Comparison of ENCODE assay signal across 1 cellular context in the genomic region with DNA sequence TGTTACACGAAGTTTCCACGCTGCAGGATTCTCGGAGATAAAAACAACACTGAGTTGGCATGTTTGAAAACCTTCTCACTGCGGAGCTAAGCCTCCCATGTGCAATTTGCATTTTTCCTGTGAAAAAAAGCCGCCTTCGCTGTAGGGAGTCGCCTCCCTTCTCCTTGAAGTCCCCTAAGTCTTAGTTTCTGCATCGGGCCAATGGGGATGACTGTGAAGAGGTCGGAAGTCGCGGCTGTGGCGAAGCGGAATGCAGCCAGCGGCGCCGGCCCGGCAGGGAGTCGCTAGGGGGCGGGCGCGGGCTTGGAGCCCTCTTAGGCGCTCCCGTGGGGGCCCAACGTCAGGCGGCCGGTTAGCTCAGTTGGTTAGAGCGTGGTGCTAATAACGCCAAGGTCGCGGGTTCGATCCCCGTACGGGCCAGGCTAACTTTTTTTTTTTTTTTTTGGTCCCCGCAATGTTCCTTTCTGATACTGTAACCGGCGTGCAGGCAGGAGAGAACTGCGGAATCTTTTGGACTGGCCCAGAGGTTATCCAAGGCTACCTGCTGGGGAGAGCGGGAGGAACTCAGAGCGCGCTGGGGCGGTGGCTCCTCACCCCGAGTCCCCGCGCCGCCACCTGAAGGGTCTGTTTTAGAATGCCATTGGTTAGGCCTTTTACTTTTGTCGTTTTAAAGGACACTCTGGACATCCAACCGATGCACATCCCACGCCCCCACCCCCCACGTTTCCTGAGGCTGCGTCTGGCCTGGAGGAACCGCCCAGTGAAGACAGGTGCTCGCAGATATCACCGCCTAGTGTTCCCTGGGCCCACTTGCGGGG.
TF ChIP-seq lines count a peak whose summit lies in the region.

No MANE protein-coding gene starts in this region.

TF ChIP-seq in GM12878, 131 proteins besides CTCF, POLR2A, EP300 and RAD21 (continues in another document):
- TF ChIP-seq IKZF1 (conservative IDR thresholded peaks at IDR 0.05): no peak; the same call in 1 of the 2 replicates
- peak; percentile 44; the same call in 1 of the 2 replicates for TF ChIP-seq RFX5 (IDR thresholded peaks at IDR 0.05; ENCODE audit: low read depth, low read length)
- TF ChIP-seq RBBP5 (conservative IDR thresholded peaks at IDR 0.05): no peak
- TF ChIP-seq DPF2 (IDR thresholded peaks at IDR 0.05): no peak; the same call in 1 of the 2 replicates
- TF ChIP-seq RAD51 (IDR thresholded peaks at IDR 0.05): no peak
- TF ChIP-seq PML (IDR thresholded peaks at IDR 0.05; ENCODE audit: low read length): peak; percentile 39; the same call in 1 of the 2 replicates
- TF ChIP-seq ZBTB4 (CRISPR knock-in tag; IDR thresholded peaks at IDR 0.05): no peak
- TF ChIP-seq NR2C1 (IDR thresholded peaks at IDR 0.05): peak; percentile 67
- no peak for TF ChIP-seq CBX3 (IDR thresholded peaks at IDR 0.05; ENCODE audit: borderline replicate concordance, low read depth)
- TF ChIP-seq, protein P1, sequence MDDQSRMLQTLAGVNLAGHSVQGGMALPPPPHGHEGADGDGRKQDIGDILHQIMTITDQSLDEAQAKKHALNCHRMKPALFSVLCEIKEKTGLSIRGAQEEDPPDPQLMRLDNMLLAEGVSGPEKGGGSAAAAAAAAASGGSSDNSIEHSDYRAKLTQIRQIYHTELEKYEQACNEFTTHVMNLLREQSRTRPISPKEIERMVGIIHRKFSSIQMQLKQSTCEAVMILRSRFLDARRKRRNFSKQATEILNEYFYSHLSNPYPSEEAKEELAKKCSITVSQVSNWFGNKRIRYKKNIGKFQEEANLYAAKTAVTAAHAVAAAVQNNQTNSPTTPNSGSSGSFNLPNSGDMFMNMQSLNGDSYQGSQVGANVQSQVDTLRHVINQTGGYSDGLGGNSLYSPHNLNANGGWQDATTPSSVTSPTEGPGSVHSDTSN (IDR thresholded peaks at IDR 0.05; ENCODE audit: insufficient replicate concordance, low read depth, low read length): peak; percentile 75
- peak; percentile 99 for TF ChIP-seq ZNF24 (IDR thresholded peaks at IDR 0.05)
- TF ChIP-seq ETV6 (conservative IDR thresholded peaks at IDR 0.05 in 1 of 2, IDR thresholded peaks at IDR 0.05 in 1 of 2; ENCODE audit: borderline replicate concordance in 1 of 2, low read depth in 1 of 2): no peak; a peak in 1 of 4 replicates
- TF ChIP-seq, protein P2, sequence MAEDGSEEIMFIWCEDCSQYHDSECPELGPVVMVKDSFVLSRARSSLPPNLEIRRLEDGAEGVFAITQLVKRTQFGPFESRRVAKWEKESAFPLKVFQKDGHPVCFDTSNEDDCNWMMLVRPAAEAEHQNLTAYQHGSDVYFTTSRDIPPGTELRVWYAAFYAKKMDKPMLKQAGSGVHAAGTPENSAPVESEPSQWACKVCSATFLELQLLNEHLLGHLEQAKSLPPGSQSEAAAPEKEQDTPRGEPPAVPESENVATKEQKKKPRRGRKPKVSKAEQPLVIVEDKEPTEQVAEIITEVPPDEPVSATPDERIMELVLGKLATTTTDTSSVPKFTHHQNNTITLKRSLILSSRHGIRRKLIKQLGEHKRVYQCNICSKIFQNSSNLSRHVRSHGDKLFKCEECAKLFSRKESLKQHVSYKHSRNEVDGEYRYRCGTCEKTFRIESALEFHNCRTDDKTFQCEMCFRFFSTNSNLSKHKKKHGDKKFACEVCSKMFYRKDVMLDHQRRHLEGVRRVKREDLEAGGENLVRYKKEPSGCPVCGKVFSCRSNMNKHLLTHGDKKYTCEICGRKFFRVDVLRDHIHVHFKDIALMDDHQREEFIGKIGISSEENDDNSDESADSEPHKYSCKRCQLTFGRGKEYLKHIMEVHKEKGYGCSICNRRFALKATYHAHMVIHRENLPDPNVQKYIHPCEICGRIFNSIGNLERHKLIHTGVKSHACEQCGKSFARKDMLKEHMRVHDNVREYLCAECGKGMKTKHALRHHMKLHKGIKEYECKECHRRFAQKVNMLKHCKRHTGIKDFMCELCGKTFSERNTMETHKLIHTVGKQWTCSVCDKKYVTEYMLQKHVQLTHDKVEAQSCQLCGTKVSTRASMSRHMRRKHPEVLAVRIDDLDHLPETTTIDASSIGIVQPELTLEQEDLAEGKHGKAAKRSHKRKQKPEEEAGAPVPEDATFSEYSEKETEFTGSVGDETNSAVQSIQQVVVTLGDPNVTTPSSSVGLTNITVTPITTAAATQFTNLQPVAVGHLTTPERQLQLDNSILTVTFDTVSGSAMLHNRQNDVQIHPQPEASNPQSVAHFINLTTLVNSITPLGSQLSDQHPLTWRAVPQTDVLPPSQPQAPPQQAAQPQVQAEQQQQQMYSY (CRISPR knock-in tag; IDR thresholded peaks at IDR 0.05): no peak
- no peak for TF ChIP-seq TCF3 (IDR thresholded peaks at IDR 0.05; ENCODE audit: borderline replicate concordance, insufficient read depth, low read depth, low read length)
- TF ChIP-seq WRNIP1 (IDR thresholded peaks at IDR 0.05; ENCODE audit: borderline replicate concordance, low read depth, low read length): no peak
- no peak for TF ChIP-seq JUND (IDR thresholded peaks at IDR 0.05; ENCODE audit: low read depth, low read length)
- TF ChIP-seq RUNX3 (IDR thresholded peaks at IDR 0.05; ENCODE audit: low read length): peak; percentile 61
- TF ChIP-seq, protein P3, sequence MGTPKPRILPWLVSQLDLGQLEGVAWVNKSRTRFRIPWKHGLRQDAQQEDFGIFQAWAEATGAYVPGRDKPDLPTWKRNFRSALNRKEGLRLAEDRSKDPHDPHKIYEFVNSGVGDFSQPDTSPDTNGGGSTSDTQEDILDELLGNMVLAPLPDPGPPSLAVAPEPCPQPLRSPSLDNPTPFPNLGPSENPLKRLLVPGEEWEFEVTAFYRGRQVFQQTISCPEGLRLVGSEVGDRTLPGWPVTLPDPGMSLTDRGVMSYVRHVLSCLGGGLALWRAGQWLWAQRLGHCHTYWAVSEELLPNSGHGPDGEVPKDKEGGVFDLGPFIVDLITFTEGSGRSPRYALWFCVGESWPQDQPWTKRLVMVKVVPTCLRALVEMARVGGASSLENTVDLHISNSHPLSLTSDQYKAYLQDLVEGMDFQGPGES (IDR thresholded peaks at IDR 0.05): no peak
- no peak for TF ChIP-seq SMAD5 (IDR thresholded peaks at IDR 0.05; ENCODE audit: low read depth)
- peak; percentile 57; the same call in 1 of the 2 replicates for TF ChIP-seq LARP7 (IDR thresholded peaks at IDR 0.05)
- no peak for TF ChIP-seq ATF3 (IDR thresholded peaks at IDR 0.05; ENCODE audit: borderline replicate concordance, extremely low read depth, low read depth, low read length)
- peak; percentile 98 for TF ChIP-seq SREBF2 (IDR thresholded peaks at IDR 0.05; ENCODE audit: low read length)
- 0 out of 3 replicates have a peak, but pooled peaks of 1 of the 2 experiments have one; percentile 39 for TF ChIP-seq EGR1 (IDR thresholded peaks at IDR 0.05; ENCODE audit: borderline replicate concordance in 1 of 2, low read depth in 2 of 2, low read length in 2 of 2)
- no peak for TF ChIP-seq ZBED1 (IDR thresholded peaks at IDR 0.05; ENCODE audit: borderline replicate concordance)
- no peak for TF ChIP-seq HSF1 (IDR thresholded peaks at IDR 0.05; ENCODE audit: low read depth, low read length)
- no peak for TF ChIP-seq ZBTB33 (IDR thresholded peaks at IDR 0.05)
- TF ChIP-seq GABPA (IDR thresholded peaks at IDR 0.05; ENCODE audit: low read depth): peak; percentile 48; the same call in 1 of the 2 replicates
- TF ChIP-seq STAT3 (IDR thresholded peaks at IDR 0.05; ENCODE audit: low read depth, low read length): no peak
- TF ChIP-seq HDAC6 (IDR thresholded peaks at IDR 0.05; ENCODE audit: unreplicated experiment): no peak
- peak; percentile 75; the same call in 1 of the 2 replicates for TF ChIP-seq ZNF384 (IDR thresholded peaks at IDR 0.05; ENCODE audit: borderline replicate concordance, low read depth, low read length)
- TF ChIP-seq NR2F1 (conservative IDR thresholded peaks at IDR 0.05): peak; percentile 86
- TF ChIP-seq, protein P4, sequence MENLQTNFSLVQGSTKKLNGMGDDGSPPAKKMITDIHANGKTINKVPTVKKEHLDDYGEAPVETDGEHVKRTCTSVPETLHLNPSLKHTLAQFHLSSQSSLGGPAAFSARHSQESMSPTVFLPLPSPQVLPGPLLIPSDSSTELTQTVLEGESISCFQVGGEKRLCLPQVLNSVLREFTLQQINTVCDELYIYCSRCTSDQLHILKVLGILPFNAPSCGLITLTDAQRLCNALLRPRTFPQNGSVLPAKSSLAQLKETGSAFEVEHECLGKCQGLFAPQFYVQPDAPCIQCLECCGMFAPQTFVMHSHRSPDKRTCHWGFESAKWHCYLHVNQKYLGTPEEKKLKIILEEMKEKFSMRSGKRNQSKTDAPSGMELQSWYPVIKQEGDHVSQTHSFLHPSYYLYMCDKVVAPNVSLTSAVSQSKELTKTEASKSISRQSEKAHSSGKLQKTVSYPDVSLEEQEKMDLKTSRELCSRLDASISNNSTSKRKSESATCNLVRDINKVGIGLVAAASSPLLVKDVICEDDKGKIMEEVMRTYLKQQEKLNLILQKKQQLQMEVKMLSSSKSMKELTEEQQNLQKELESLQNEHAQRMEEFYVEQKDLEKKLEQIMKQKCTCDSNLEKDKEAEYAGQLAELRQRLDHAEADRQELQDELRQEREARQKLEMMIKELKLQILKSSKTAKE (IDR thresholded peaks at IDR 0.05; ENCODE audit: low read depth, poor library complexity, severe bottlenecking): peak; percentile 57
- TF ChIP-seq, protein P5, sequence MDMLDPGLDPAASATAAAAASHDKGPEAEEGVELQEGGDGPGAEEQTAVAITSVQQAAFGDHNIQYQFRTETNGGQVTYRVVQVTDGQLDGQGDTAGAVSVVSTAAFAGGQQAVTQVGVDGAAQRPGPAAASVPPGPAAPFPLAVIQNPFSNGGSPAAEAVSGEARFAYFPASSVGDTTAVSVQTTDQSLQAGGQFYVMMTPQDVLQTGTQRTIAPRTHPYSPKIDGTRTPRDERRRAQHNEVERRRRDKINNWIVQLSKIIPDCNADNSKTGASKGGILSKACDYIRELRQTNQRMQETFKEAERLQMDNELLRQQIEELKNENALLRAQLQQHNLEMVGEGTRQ (IDR thresholded peaks at IDR 0.05; ENCODE audit: borderline replicate concordance, low read depth, low read length): no peak
- peak; percentile 85 for TF ChIP-seq CREM (IDR thresholded peaks at IDR 0.05; ENCODE audit: low read depth)
- peak; percentile 27; the same call in 1 of the 2 replicates for TF ChIP-seq CHD2 (IDR thresholded peaks at IDR 0.05; ENCODE audit: borderline replicate concordance, low read depth, low read length)
- no peak for TF ChIP-seq ZNF274 (IDR thresholded peaks at IDR 0.05; ENCODE audit: insufficient read depth, insufficient read length)
- no peak for TF ChIP-seq HDGF (IDR thresholded peaks at IDR 0.05)
- TF ChIP-seq, protein P6, sequence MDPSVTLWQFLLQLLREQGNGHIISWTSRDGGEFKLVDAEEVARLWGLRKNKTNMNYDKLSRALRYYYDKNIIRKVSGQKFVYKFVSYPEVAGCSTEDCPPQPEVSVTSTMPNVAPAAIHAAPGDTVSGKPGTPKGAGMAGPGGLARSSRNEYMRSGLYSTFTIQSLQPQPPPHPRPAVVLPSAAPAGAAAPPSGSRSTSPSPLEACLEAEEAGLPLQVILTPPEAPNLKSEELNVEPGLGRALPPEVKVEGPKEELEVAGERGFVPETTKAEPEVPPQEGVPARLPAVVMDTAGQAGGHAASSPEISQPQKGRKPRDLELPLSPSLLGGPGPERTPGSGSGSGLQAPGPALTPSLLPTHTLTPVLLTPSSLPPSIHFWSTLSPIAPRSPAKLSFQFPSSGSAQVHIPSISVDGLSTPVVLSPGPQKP (IDR thresholded peaks at IDR 0.05; ENCODE audit: low read depth, low read length): peak; percentile 74
- TF ChIP-seq SUPT20H (IDR thresholded peaks at IDR 0.05; ENCODE audit: borderline replicate concordance, control insufficient read depth, low read depth, low read length): no peak
- no peak for TF ChIP-seq MYC (IDR thresholded peaks at IDR 0.05; ENCODE audit: insufficient read depth, insufficient read length, insufficient replicate concordance, low read length, severe bottlenecking)
